8 cellular contexts compared by ENCODE assay signal in genomic region chr19:35642798-35643254, GRCh38. TPM values are rescaled to one million over a fixed set of nuclear protein-coding genes. Genes with fewer than 3 reads are reported as not detected.
A peak's percentile ranks its signal among the peaks of the same experiment; 100 is the strongest.
DNase-seq lines count a peak whose midpoint lies in the region; TF ChIP-seq lines count a peak whose summit lies in the region.

No MANE protein-coding gene starts in this region.

- peak overlapping the region; percentile 45 for H3K4me3 ChIP-seq in BJ (ENCODE audit: low read depth, low read length)
- peak overlapping the region; percentile 81 for H3K4me3 ChIP-seq in MM.1S (ENCODE audit: low read length)
- peak overlapping the region; percentile 67 for H3K4me3 ChIP-seq in effector memory CD4-positive, alpha-beta T cell (ENCODE audit: insufficient read depth, low read depth, low read length, poor library complexity, severe bottlenecking)

- peak overlapping the region; percentile 84 for H3K4me3 Mint-ChIP-seq in nephron progenitor cell

- no peaks in the 10 kb centered on the region for H4K20me1 ChIP-seq in MM.1S (ENCODE audit: insufficient read depth, low read length)

- CTCF ChIA-PET in BJ (lab: Yijun Ruan, JAX) = no interaction called here

- peak overlapping the region; percentile 93 for H2AFZ ChIP-seq in MM.1S (ENCODE audit: low read length)

- peaks cover 18% of the 10 kb centered on the region for H3F3A ChIP-seq in MM.1S (ENCODE audit: insufficient read depth, low read length)

- no peak for DNase-seq in BJ (ENCODE audit: low read depth)
- no peak for DNase-seq in MM.1S
- DNase-seq in effector memory CD4-positive, alpha-beta T cell = no peak
- DNase-seq in nephron progenitor cell = no peak
- no peak for DNase-seq in putamen (ENCODE audit: low spot score)
- no peak for DNase-seq in NCI-H2227 treated with DMSO at 0.1 percent for 48 hours (lab: John Stamatoyannopoulos, UW)
- no peak for DNase-seq in hepatic stellate cell (ENCODE audit: low spot score)
- DNase-seq in D341Med (ENCODE audit: low spot score) = no peak

- peaks cover 5% of the 10 kb centered on the region; the same call in 1 of the 2 replicates for H3K4me1 ChIP-seq in MM.1S (ENCODE audit: low read length)
- H3K4me1 ChIP-seq in effector memory CD4-positive, alpha-beta T cell (ENCODE audit: control insufficient read depth, insufficient read depth, low read length, poor library complexity, severe bottlenecking) = peaks cover 31% of the 10 kb centered on the region

- H3K27me3 Mint-ChIP-seq in nephron progenitor cell (ENCODE audit: low read depth, poor library complexity) = peaks cover 5% of the 10 kb centered on the region

- peaks cover 3% of the 10 kb centered on the region for H3K36me3 ChIP-seq in BJ (ENCODE audit: control insufficient read depth, insufficient read depth, low read length)
- H3K36me3 ChIP-seq in MM.1S (replicated peaks; ENCODE audit: insufficient read depth, low read length) = no peaks in the 10 kb centered on the region
- peaks cover under 1% of the 10 kb centered on the region for H3K36me3 ChIP-seq in effector memory CD4-positive, alpha-beta T cell (ENCODE audit: control insufficient read depth, insufficient read depth, low read length)

- POLR2A ChIA-PET in BJ (lab: Charles Lee) = no interaction called here

- no peaks in the 10 kb centered on the region for H3K9me3 ChIP-seq in MM.1S (replicated peaks; ENCODE audit: insufficient read depth, low read length)
- no peaks in the 10 kb centered on the region for H3K9me3 ChIP-seq in effector memory CD4-positive, alpha-beta T cell (ENCODE audit: control insufficient read depth, low read length)

- peaks cover 6% of the 10 kb centered on the region for H3K36me3 Mint-ChIP-seq in nephron progenitor cell (ENCODE audit: low read depth)

- peaks cover 46% of the 10 kb centered on the region for H3K4me1 Mint-ChIP-seq in nephron progenitor cell

- H3K27me3 ChIP-seq in BJ (ENCODE audit: control insufficient read depth, insufficient read depth, low read length) (no peaks in the 10 kb centered on the region), MM.1S (replicated peaks; ENCODE audit: insufficient read depth, low read length) (no peaks in the 10 kb centered on the region)
- H3K27me3 ChIP-seq in effector memory CD4-positive, alpha-beta T cell (replicated peaks; ENCODE audit: control insufficient read depth, insufficient read depth, low read length, poor library complexity, severe bottlenecking) = no peaks in the 10 kb centered on the region

- peak overlapping the region; percentile 83; the same call in 1 of the 2 replicates for H3K27ac ChIP-seq in MM.1S (ENCODE audit: low read length)
- H3K27ac ChIP-seq in effector memory CD4-positive, alpha-beta T cell (ENCODE audit: insufficient read depth, low read length, poor library complexity, severe bottlenecking) = peak overlapping the region; percentile 66

- no peaks in the 10 kb centered on the region for H3K9me2 ChIP-seq in MM.1S (replicated peaks; ENCODE audit: insufficient read depth, low read length)

- TF ChIP-seq CTCF in BJ (IDR thresholded peaks at IDR 0.05; ENCODE audit: insufficient read depth, low read depth, low read length) (no peak), MM.1S (IDR thresholded peaks at IDR 0.05; ENCODE audit: low read length) (no peak), nephron progenitor cell (IDR thresholded peaks at IDR 0.05) (no peak)

- peak overlapping the region; percentile 96 for H3K4me2 ChIP-seq in MM.1S (ENCODE audit: low read depth, low read length)

- no peaks in the 10 kb centered on the region for H3K9me3 Mint-ChIP-seq in nephron progenitor cell

- no peak overlapping the region for H3K27ac Mint-ChIP-seq in nephron progenitor cell

- peak overlapping the region; percentile 91 for H3K9ac ChIP-seq in MM.1S (ENCODE audit: low read length)

- H3K79me2 ChIP-seq in MM.1S (ENCODE audit: low read length) = no peaks in the 10 kb centered on the region

RNA-seq across cellular contexts. Expression of gene ETV2, which starts 1.3 kb away (rescaled TPM):
- polyA plus RNA-seq in BJ (2011; rRNA removed) = 0.47 and 0.54 TPM in 2 replicates
- polyA minus RNA-seq in BJ (2011; rRNA and poly(A)+ RNA removed) = not detected in 2 replicates

RNA-seq across cellular contexts. Expression of gene COX6B1, which starts 5.3 kb away (rescaled TPM):
- 463 and 510 TPM in 2 replicates for polyA plus RNA-seq in BJ (2011; rRNA removed)
- polyA minus RNA-seq in BJ (2011; rRNA and poly(A)+ RNA removed) = 187 and 341 TPM in 2 replicates

RNA-seq across cellular contexts. Expression of gene RBM42, which starts 14.0 kb away (rescaled TPM):
- 36.8 and 52.6 TPM in 2 replicates for polyA plus RNA-seq in BJ (2011; rRNA removed)
- 18.5 and 20.4 TPM in 2 replicates for polyA minus RNA-seq in BJ (2011; rRNA and poly(A)+ RNA removed)

RNA-seq across cellular contexts. Expression of gene UPK1A, which starts 23.5 kb away (rescaled TPM):
- 0.17 and 0.39 TPM in 2 replicates for polyA plus RNA-seq in BJ (2011; rRNA removed)
- polyA minus RNA-seq in BJ (2011; rRNA and poly(A)+ RNA removed) = 0.26 TPM in 1 of 2 replicates, not detected in the other

RNA-seq across cellular contexts. Expression of gene HAUS5, which starts 30.3 kb away (rescaled TPM):
- 2.3 and 3.9 TPM in 2 replicates for polyA plus RNA-seq in BJ (2011; rRNA removed)
- polyA minus RNA-seq in BJ (2011; rRNA and poly(A)+ RNA removed) = 1.8 and 2.1 TPM in 2 replicates
